ENCODE assay signal across 8 cellular contexts in the genomic region with DNA sequence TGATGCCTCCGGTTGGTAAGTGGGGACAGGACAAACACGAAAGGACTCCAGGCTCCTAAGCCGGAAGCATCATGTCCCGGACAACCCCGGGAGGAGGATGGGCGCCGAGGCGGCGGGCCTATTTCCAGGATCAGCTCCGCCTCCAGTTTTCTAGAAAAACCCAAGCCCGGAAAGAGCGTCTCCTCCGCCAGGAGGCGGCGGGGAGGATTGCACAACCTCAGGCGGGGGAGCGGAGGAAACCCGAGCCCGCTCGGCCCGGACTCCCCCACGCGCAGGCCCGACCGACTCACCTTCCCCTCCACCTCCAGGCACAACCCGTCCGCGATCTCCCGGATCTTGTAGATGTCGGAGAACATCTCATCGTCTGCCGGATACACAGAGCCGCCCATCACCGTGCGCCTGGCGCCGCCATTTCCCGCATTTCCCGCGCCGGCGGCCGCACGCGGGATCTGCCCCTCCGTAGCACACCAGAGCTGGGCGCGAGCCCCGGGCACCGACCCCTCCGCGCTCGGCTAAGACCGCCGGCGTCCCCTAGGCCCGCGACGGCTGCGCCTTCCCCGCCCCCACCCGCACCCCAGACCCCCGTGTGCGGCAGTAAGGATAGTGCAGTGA. TPM values are rescaled to one million over a fixed set of nuclear protein-coding genes. Genes with fewer than 3 reads are reported as not detected.
DNase-seq lines count a peak whose midpoint lies in the region; ATAC-seq, FAIRE-seq and TF ChIP-seq lines count a peak whose summit lies in the region.

No MANE protein-coding gene starts in this region.

- peaks cover 27% of the 10 kb centered on the region for H3K36me3 Mint-ChIP-seq in natural killer cell
- peaks cover 38 to 53% of the 10 kb centered on the region in 2 donors for H3K36me3 Mint-ChIP-seq in stimulated activated naive B cell treated with anti-CD40 and anti-IgM and Interleukin-4, amounts not matched to agents 10 μg/mL and 1 μg/mL and 100 μg/mL, for 72 hours

- FAIRE-seq in RCC 7860 (lab: Jason Lieb, UNC): no peak

- intact Hi-C loops in natural killer cell (cut with micrococcal nuclease): loop anchor here (1.0 kb wide), 3 partner anchors 27 to 124 kb away; a partner anchor contains a TSS

- ATAC-seq in GM21447 (IDR thresholded peaks at IDR 0.05; ENCODE audit: unreplicated experiment) (peak; percentile 36), natural killer cell (peak; percentile 46 to 66 (median 51))
- peak; percentile 54 to 57 for ATAC-seq in stimulated activated naive B cell treated with anti-CD40 and anti-IgM and Interleukin-4, amounts not matched to agents 10 μg/mL and 1 μg/mL and 100 μg/mL, for 72 hours (replicated peaks)

- no peaks in the 10 kb centered on the region for H3K27me3 Mint-ChIP-seq in natural killer cell (ENCODE audit: low read depth in 2 of 2)
- H3K27me3 Mint-ChIP-seq in stimulated activated naive B cell treated with anti-CD40 and anti-IgM and Interleukin-4, amounts not matched to agents 10 μg/mL and 1 μg/mL and 100 μg/mL, for 72 hours: no peaks in the 10 kb centered on the region

- peak overlapping the region; percentile 72 to 98 for H3K27ac Mint-ChIP-seq in natural killer cell
- H3K27ac Mint-ChIP-seq in stimulated activated naive B cell treated with anti-CD40 and anti-IgM and Interleukin-4, amounts not matched to agents 10 μg/mL and 1 μg/mL and 100 μg/mL, for 72 hours: peak overlapping the region; percentile 99

- peaks cover 52 to 61% of the 10 kb centered on the region in 2 donors for H3K4me1 Mint-ChIP-seq in natural killer cell
- peaks cover 23 to 40% of the 10 kb centered on the region in 2 donors for H3K4me1 Mint-ChIP-seq in stimulated activated naive B cell treated with anti-CD40 and anti-IgM and Interleukin-4, amounts not matched to agents 10 μg/mL and 1 μg/mL and 100 μg/mL, for 72 hours

- H3K4me3 ChIP-seq in fibroblast of mammary gland (ENCODE audit: control insufficient read depth, low read depth, low read length): peak overlapping the region; percentile 91

- TF ChIP-seq CTCF in fibroblast of mammary gland (conservative IDR thresholded peaks at IDR 0.05; ENCODE audit: control insufficient read depth, insufficient read depth, low read depth, low read length) (peak; percentile 34), natural killer cell (IDR thresholded peaks at IDR 0.05) (peak; percentile 60)

- H3K9me3 Mint-ChIP-seq in natural killer cell: no peaks in the 10 kb centered on the region
- H3K9me3 Mint-ChIP-seq in stimulated activated naive B cell treated with anti-CD40 and anti-IgM and Interleukin-4, amounts not matched to agents 10 μg/mL and 1 μg/mL and 100 μg/mL, for 72 hours: no peaks in the 10 kb centered on the region

- peak; percentile 29 for DNase-seq in DMS114 treated with DMSO at 0.1 percent for 48 hours (lab: John Stamatoyannopoulos, UW; ENCODE audit: unreplicated experiment)
- DNase-seq in HuH-7 (ENCODE audit: low spot score): peak; percentile 52
- DNase-seq in RCC 7860 (ENCODE audit: low spot score): peak; percentile 80
- DNase-seq in activated T-helper 9 cell treated with anti-CD3 and anti-CD28 coated beads, Interleukin-2, amount 50 U/mL, for 16 hours (ENCODE audit: low read depth): peak; percentile 78
- DNase-seq in fibroblast of mammary gland (ENCODE audit: low read depth): peak; percentile 91
- DNase-seq in natural killer cell: peak; percentile 78
- peak; percentile 70 for DNase-seq in stimulated activated naive B cell treated with anti-CD40 and anti-IgM and Interleukin-4, amounts not matched to agents 10 μg/mL and 1 μg/mL and 100 μg/mL, for 72 hours

- H3K4me3 Mint-ChIP-seq in natural killer cell: peak overlapping the region; percentile 94
- peak overlapping the region; percentile 90 to 97 for H3K4me3 Mint-ChIP-seq in stimulated activated naive B cell treated with anti-CD40 and anti-IgM and Interleukin-4, amounts not matched to agents 10 μg/mL and 1 μg/mL and 100 μg/mL, for 72 hours

RNA-seq across cellular contexts. Expression of a gene that starts 0.5 kb away (rescaled TPM):
- 1,000 to 10,000 TPM; 2,606 to 3,166 (median 3,085) TPM for total RNA-seq in natural killer cell

Comparison
In these comparisons a context has a peak if more than half of its experiments do, and no peak if none do; other contexts are left out.
1. Peak in every context shown above with its lines: DNase-seq, ATAC-seq and H3K4me3 ChIP-seq.
2. DNase-seq: peak in every context shown above with its lines; median percentile 91 in fibroblast of mammary gland; 80 in RCC 7860; 78 in activated T-helper 9 cell treated with anti-CD3 and anti-CD28 coated beads, Interleukin-2, amount 50 U/mL, for 16 hours; 78 in natural killer cell; 70 in stimulated activated naive B cell treated with anti-CD40 and anti-IgM and Interleukin-4, amounts not matched to agents 10 μg/mL and 1 μg/mL and 100 μg/mL, for 72 hours; 52 in HuH-7; 29 in DMS114 treated with DMSO at 0.1 percent for 48 hours.